8 cellular contexts compared by ENCODE assay signal in the genomic region with DNA sequence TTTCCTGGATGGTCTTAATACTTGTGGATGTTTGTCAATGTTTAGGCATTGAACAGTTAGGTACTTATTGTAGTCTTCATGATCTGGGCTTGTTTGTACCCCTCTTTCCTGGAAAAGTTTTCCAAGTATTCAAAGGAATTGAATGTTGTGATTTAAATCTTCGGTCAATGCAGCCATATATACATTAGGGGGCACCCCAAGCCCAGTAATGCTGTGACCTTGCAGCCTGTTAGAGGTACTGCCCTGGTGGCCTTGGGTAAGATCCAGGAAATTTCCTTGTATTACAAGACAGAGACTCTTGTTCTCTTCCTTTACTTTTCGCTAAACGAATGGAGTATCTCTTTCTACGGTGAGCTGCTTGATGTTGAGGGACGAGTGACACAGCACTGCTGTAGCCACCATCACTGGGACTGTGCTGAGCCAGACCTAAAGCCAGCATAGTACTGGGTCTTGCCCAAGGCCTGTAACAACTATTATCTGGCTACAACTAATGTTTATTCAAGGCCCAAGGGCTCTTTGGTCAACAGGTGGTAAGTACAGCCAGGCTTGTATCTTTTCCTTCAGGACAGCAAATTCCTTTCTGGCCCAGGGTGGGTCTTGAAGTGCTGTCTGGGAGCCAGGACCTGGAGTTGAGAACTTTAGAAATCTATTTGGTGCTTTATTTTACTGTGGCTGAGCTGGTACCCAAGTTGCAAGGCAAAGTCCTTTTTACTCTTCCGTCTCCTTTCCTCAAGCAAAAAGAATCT.
DNase-seq lines count a peak whose midpoint lies in the region; ATAC-seq and TF ChIP-seq lines count a peak whose summit lies in the region.

No MANE protein-coding gene starts in this region.

- H3K9me3 ChIP-seq in aorta (ENCODE audit: control insufficient read depth, low read length): no peaks in the 10 kb centered on the region

- DNase-seq in cerebellar cortex (ENCODE audit: low spot score) (peak; percentile 8), NCI-H2171 (lab: John Stamatoyannopoulos, UW) (no peak), aorta (no peak)
- DNase-seq in activated T-cell treated with anti-CD3 and anti-CD28 coated beads, Interleukin-2, amount 50 U/mL, for 48 hours: no peak
- DNase-seq in effector memory CD8-positive, alpha-beta T cell: no peak

- H3K27ac Mint-ChIP-seq in effector memory CD8-positive, alpha-beta T cell: no peak overlapping the region

- H3K27me3 Mint-ChIP-seq in effector memory CD8-positive, alpha-beta T cell: no peaks in the 10 kb centered on the region

- H3K27me3 ChIP-seq in aorta (ENCODE audit: control insufficient read depth in 1 of 2, insufficient read depth in 2 of 2, low read length in 1 of 2): peaks cover 0 to 2% of the 10 kb centered on the region in 2 donors

- H3K27ac ChIP-seq in 22Rv1: no peak overlapping the region
- H3K27ac ChIP-seq in aorta (ENCODE audit: low read depth in 1 of 2, low read length in 2 of 2): no peak overlapping the region

- intact Hi-C loops in aorta (cut with DNase I): no loop called here

- no peaks in the 10 kb centered on the region for H3K4me1 Mint-ChIP-seq in effector memory CD8-positive, alpha-beta T cell (ENCODE audit: low read depth in 2 of 2)

- H3K36me3 ChIP-seq in aorta (ENCODE audit: control insufficient read depth in 1 of 2, insufficient read depth in 2 of 2, low read length in 1 of 2): no peaks in the 10 kb centered on the region

- H3K9me3 Mint-ChIP-seq in effector memory CD8-positive, alpha-beta T cell: peaks cover 5 to 17% of the 10 kb centered on the region in 2 donors

- no peaks in the 10 kb centered on the region for H3K4me1 ChIP-seq in aorta (ENCODE audit: control insufficient read depth in 1 of 2, insufficient read depth in 2 of 2, low read length in 2 of 2)

- H3K36me3 Mint-ChIP-seq in effector memory CD8-positive, alpha-beta T cell (ENCODE audit: insufficient read depth): no peaks in the 10 kb centered on the region

- 0 out of 2 replicates have a peak, but pooled peaks have one; percentile 15 for TF ChIP-seq CTCF in 22Rv1 (IDR thresholded peaks at IDR 0.05)

- ATAC-seq in GM19328 (IDR thresholded peaks at IDR 0.05; ENCODE audit: unreplicated experiment) (peak; percentile 72), HG03342 (IDR thresholded peaks at IDR 0.05; ENCODE audit: unreplicated experiment) (peak; percentile 82), aorta (ENCODE audit: low FRiP score) (no peak)
- no peak for ATAC-seq in effector memory CD8-positive, alpha-beta T cell (replicated peaks)

- H3K4me3 ChIP-seq in aorta (ENCODE audit: low read length in 2 of 2): no peak overlapping the region

- no peak overlapping the region for H3K4me3 Mint-ChIP-seq in effector memory CD8-positive, alpha-beta T cell

- 70 to 84% methylated on average over 6 of the region's 6 CpGs for WGBS in aorta, 2 donors

Comparison
In these comparisons a context has a peak if more than half of its experiments do, and no peak if none do; other contexts are left out.
1. ATAC-seq: peak in GM19328 (single experiment) and HG03342 (single experiment); none in effector memory CD8-positive, alpha-beta T cell (single experiment) and aorta (single experiment).